ENCODE assay signal across 30 cellular contexts in the genomic region with DNA sequence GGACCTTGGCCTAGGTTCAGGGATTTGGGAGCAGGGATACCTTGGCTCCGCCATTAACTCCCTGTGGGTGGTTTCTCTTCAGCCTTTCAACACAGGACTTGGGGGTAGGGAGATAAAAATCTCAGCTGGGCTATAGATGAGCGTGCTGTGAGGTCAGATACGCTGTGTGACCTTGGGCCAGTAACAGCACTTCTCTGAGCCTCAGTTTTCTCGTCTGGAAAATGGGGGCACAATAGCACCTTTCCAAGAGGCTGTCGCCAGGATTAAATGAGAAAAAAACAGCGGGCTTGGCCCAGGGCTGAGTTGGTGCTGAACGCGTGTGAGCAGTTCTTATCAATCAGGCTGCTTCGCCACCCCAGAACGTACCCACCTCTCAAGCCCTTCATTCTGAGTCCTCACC. TPM values are rescaled to one million over a fixed set of nuclear protein-coding genes. Genes with fewer than 3 reads are reported as not detected.
DNase-seq lines count a peak whose midpoint lies in the region; ATAC-seq, FAIRE-seq and TF ChIP-seq lines count a peak whose summit lies in the region.
"Had no signal": no experiment of that assay in that cellular context is flagged by ENCODE, and none has a peak within 500 bp of the region (broad histone marks: within the 10 kb centered on the region; RNA-seq: fewer than 3 reads in every experiment).

No MANE protein-coding gene starts in this region.

- no peak for TF ChIP-seq POLR2A in K562 (conservative IDR thresholded peaks at IDR 0.05)
- no peak for TF ChIP-seq POLR2A in GM12892 (IDR thresholded peaks at IDR 0.05; ENCODE audit: low read depth, low read length)

- H3K9me3 ChIP-seq in HEK293 (ENCODE audit: control insufficient read depth, insufficient read depth, low read depth, low read length) (no peaks in the 10 kb centered on the region), K562 (replicated peaks; ENCODE audit: control insufficient read depth, insufficient read depth, low read depth, low read length) (no peaks in the 10 kb centered on the region)
- H3K9me3 ChIP-seq: BE2C, BLaER1 had no signal

- peaks cover 2% of the 10 kb centered on the region for H3K9me3 Mint-ChIP-seq in glutamatergic neuron (ENCODE audit: unreplicated experiment)
- H3K9me3 Mint-ChIP-seq: CD4-positive, alpha-beta memory T cell; CD4-positive, CD25-positive, alpha-beta regulatory T cell; CD8-positive, alpha-beta memory T cell had no signal

- H3K4me3 ChIP-seq in H7 (ENCODE audit: insufficient read depth, low read depth, low read length) (no peak overlapping the region), HEK293 (ENCODE audit: low read depth, low read length) (no peak overlapping the region), K562 (no peak overlapping the region)
- H3K4me3 ChIP-seq: BLaER1, GM12878 had no signal

- no peak overlapping the region for H2AFZ ChIP-seq in K562 (ENCODE audit: low read depth, low read length)

- CTCF ChIA-PET in HEK293 (lab: Yijun Ruan, JAX) = interaction anchor here (0.6 kb wide), 1 partner anchor 54 kb away, joined by 3 read pairs; no protein-coding TSS in a partner anchor
- CTCF ChIA-PET in K562 (lab: Yijun Ruan, JAX; ENCODE audit: low intra/inter-chr PET ratio) = no interaction called here

- H3K27ac ChIP-seq in HEK293 (ENCODE audit: extremely low read depth, low read depth, low read length) (no peak overlapping the region), K562 (ENCODE audit: extremely low read depth, low read depth, low read length) (no peak overlapping the region)
- H3K27ac ChIP-seq: BLaER1 had no signal

- no peak for TF ChIP-seq RAD21 in K562 (CRISPR knock-in tag; conservative IDR thresholded peaks at IDR 0.05 in 1 of 2, IDR thresholded peaks at IDR 0.05 in 1 of 2)

- BruUV-seq in K562 (replicated peaks; lab: Mats Ljungman, UMichigan) = no TSS peak

- FAIRE-seq in K562 (lab: Jason Lieb, UNC) (no peak), GM12892 (lab: Jason Lieb, UNC) (no peak)
- FAIRE-seq: A204.1, GM12878, GM19239 had no signal

- DNase-seq in H7 (peak; percentile 27), K562 (ENCODE audit: extremely low read depth in 1 of 4, low spot score in 3 of 4) (no peak), glutamatergic neuron (no peak), GM12892 (ENCODE audit: insufficient read length) (no peak), mucosa of gallbladder (ENCODE audit: low spot score) (no peak), NCI-H82 (lab: John Stamatoyannopoulos, UW) (no peak)
- DNase-seq: 8988T; ACHN; BE2C; C1 segment of cervical spinal cord; CD4-positive, alpha-beta memory T cell; CD4-positive, CD25-positive, alpha-beta regulatory T cell; CD8-positive, alpha-beta memory T cell; COR-L47; DMS 273 treated with DMSO at 0.1 percent for 48 hours; DMS153; DMS53; DMS79; DND-41; EL; GDM1 had no signal

- no peak for TF ChIP-seq EP300 in K562 (IDR thresholded peaks at IDR 0.05; ENCODE audit: low read length)

- H3K79me2 ChIP-seq in K562 (ENCODE audit: control insufficient read depth, insufficient read depth, low read length) = no peaks in the 10 kb centered on the region

- H3K27me3 Mint-ChIP-seq in glutamatergic neuron (ENCODE audit: unreplicated experiment) = peaks cover 2% of the 10 kb centered on the region

- H3K27ac Mint-ChIP-seq in glutamatergic neuron (ENCODE audit: unreplicated experiment) = peak overlapping the region; percentile 38
- H3K27ac Mint-ChIP-seq: CD14-positive monocyte; CD4-positive, alpha-beta memory T cell; CD4-positive, CD25-positive, alpha-beta regulatory T cell; CD8-positive, alpha-beta memory T cell had no signal

- no peak overlapping the region for H3K4me2 ChIP-seq in K562 (ENCODE audit: insufficient read depth, low read length)
- H3K4me2 ChIP-seq: BLaER1 had no signal

- H4K20me1 ChIP-seq in K562 (replicated peaks; ENCODE audit: control insufficient read depth, insufficient read depth, low read length) = 0 out of 2 replicates have a peak, but pooled peaks cover 4% of the 10 kb centered on the region
- H4K20me1 ChIP-seq: BLaER1 had no signal

- peaks cover 1% of the 10 kb centered on the region for H3K36me3 ChIP-seq in H7 (replicated peaks; ENCODE audit: control insufficient read depth, insufficient read depth, low read length)
- H3K36me3 ChIP-seq in HEK293 (ENCODE audit: control insufficient read depth in 2 of 2, insufficient read depth in 1 of 2, low read length in 2 of 2) = no peaks in the 10 kb centered on the region
- no peaks in the 10 kb centered on the region for H3K36me3 ChIP-seq in K562 (ENCODE audit: control insufficient read depth, insufficient read depth, low read length)
- H3K36me3 ChIP-seq: BE2C, BLaER1 had no signal

- peaks cover 7% of the 10 kb centered on the region for H3K4me1 Mint-ChIP-seq in glutamatergic neuron (ENCODE audit: low read depth, unreplicated experiment)
- H3K4me1 Mint-ChIP-seq: CD14-positive monocyte; CD4-positive, alpha-beta memory T cell; CD4-positive, CD25-positive, alpha-beta regulatory T cell; CD8-positive, alpha-beta memory T cell had no signal

- H3K36me3 Mint-ChIP-seq in glutamatergic neuron (ENCODE audit: unreplicated experiment) = no peaks in the 10 kb centered on the region
- H3K36me3 Mint-ChIP-seq: CD14-positive monocyte; CD4-positive, alpha-beta memory T cell; CD4-positive, CD25-positive, alpha-beta regulatory T cell; CD8-positive, alpha-beta memory T cell had no signal

- 7% methylated on average over 10 of the region's 10 CpGs for WGBS in K562 (ENCODE audit: insufficient coverage, low coverage, missing lambda C conversion rate)

- in situ Hi-C loops in K562 (cut with MboI) = no loop called here

- H3K4me1 ChIP-seq in HEK293 (ENCODE audit: control insufficient read depth, insufficient read depth, low read length) = no peaks in the 10 kb centered on the region
- no peaks in the 10 kb centered on the region; a peak in 1 of 5 replicates for H3K4me1 ChIP-seq in K562 (replicated peaks in 1 of 2; ENCODE audit: control insufficient read depth in 2 of 2, insufficient read depth in 2 of 2, low read length in 2 of 2)
- H3K4me1 ChIP-seq: BE2C had no signal

- intact Hi-C loops in K562 (cut with micrococcal nuclease) = no loop called here

- TF ChIP-seq CTCF in HEK293 (tag by site-specific recombination; IDR thresholded peaks at IDR 0.05) (no peak), K562 (IDR thresholded peaks at IDR 0.05 in 2 of 3, conservative IDR thresholded peaks at IDR 0.05 in 1 of 3; ENCODE audit: insufficient read depth in 2 of 3, low read depth in 1 of 3, low read length in 3 of 3) (no peak), glutamatergic neuron (IDR thresholded peaks at IDR 0.05; ENCODE audit: partially characterized antibody, unreplicated experiment) (no peak)

- ATAC-seq in K562 = no peak
- ATAC-seq in GM21737 (IDR thresholded peaks at IDR 0.05; ENCODE audit: unreplicated experiment) = no peak
- ATAC-seq: GM12878 had no signal

- H3K27me3 ChIP-seq in H7 (ENCODE audit: control insufficient read depth, insufficient read depth, low read length) (no peaks in the 10 kb centered on the region), K562 (ENCODE audit: control insufficient read depth in 2 of 2, insufficient read depth in 2 of 2, low read length in 2 of 2) (peaks cover 0 to 38% of the 10 kb centered on the region in 2 experiments; a peak in 3 of 5 replicates)
- H3K27me3 ChIP-seq: BE2C had no signal

- no peaks in the 10 kb centered on the region for H3K9me1 ChIP-seq in K562 (ENCODE audit: control insufficient read depth, insufficient read depth, low read length)

- no peak overlapping the region for H3K9ac ChIP-seq in K562 (ENCODE audit: insufficient read depth in 1 of 2, low read depth in 2 of 2, low read length in 2 of 2)
- H3K9ac ChIP-seq: BLaER1 had no signal

- no peak overlapping the region for H3K4me3 Mint-ChIP-seq in glutamatergic neuron (ENCODE audit: unreplicated experiment)
- H3K4me3 Mint-ChIP-seq: CD14-positive monocyte; CD4-positive, alpha-beta memory T cell; CD4-positive, CD25-positive, alpha-beta regulatory T cell; CD8-positive, alpha-beta memory T cell had no signal

- POLR2A ChIA-PET in HEK293 (lab: Yijun Ruan, JAX) = no interaction called here
- POLR2A ChIA-PET in K562 (lab: Yijun Ruan, JAX) = no interaction called here

RNA-seq across cellular contexts. Expression of a gene that starts 17.6 kb away (rescaled TPM):
- 2.5 and 3.7 TPM in 2 replicates for total RNA-seq in H7 (2014; rRNA removed; shearing (Covaris generic))
- not detected in 2 replicates for total RNA-seq in K562 (2011; cell fraction: chromatin; rRNA removed; ENCODE audit: low replicate concordance)
- total RNA-seq in K562 (2011; cell fraction: nucleolus; rRNA removed) = 0.13 TPM in 1 of 2 replicates, not detected in the other
- not detected in 2 replicates for total RNA-seq in K562 (2011; cell fraction: nucleoplasm; rRNA removed)
- total RNA-seq in K562 (2014; rRNA removed) (not detected in 2 replicates), K562 (2014; rRNA removed; fragmentation: Illumina TruSeq; extraction: Trizol) (not detected in 2 replicates), K562 (2015; rRNA removed; fragmentation: Illumina TruSeq; extraction: Trizol) (not detected in 2 replicates), K562 (2021) (not detected in 2 replicates), glutamatergic neuron (ENCODE audit: unreplicated experiment) (19.0 TPM), mucosa of gallbladder (0.14 TPM)
- polyA plus RNA-seq in K562 (2011; rRNA removed) (not detected in 2 replicates), K562 (2014; fragmentation: Illumina TruSeq; extraction: Trizol) (not detected in 2 replicates), K562 (2014; fragmentation: Nextera tagmentation; extraction: Ambion mirVana) (not detected), K562 (2014; rRNA removed) (not detected in 2 replicates)
- polyA plus RNA-seq in K562 (2011; cell fraction: cytosol; rRNA removed) = not detected in 2 replicates
- not detected in 2 replicates for polyA plus RNA-seq in K562 (2011; cell fraction: nucleus; rRNA removed)
- not detected in 2 replicates for polyA plus RNA-seq in K562 (2012)
- polyA minus RNA-seq in K562 (2011; rRNA and poly(A)+ RNA removed) = not detected in 2 replicates
- polyA minus RNA-seq in K562 (2011; cell fraction: cytosol; rRNA and poly(A)+ RNA removed) = not detected in 2 replicates
- polyA minus RNA-seq in K562 (2011; cell fraction: nucleus; rRNA and poly(A)+ RNA removed) = not detected in 2 replicates
- not detected for polyA plus RNA-seq in GM12892 (2012; ENCODE audit: missing spikeins)
- total RNA-seq: Daoy, GM12878 had no signal
- polyA plus RNA-seq: AG04450; CD14-positive monocyte; CD4-positive, alpha-beta memory T cell; CD4-positive, CD25-positive, alpha-beta regulatory T cell; CD8-positive, alpha-beta memory T cell; GM12878 had no signal

RNA-seq across cellular contexts. Expression of a gene that starts 20.2 kb away (rescaled TPM):
- total RNA-seq in H7 (2014; rRNA removed; shearing (Covaris generic)) = 131 and 148 TPM in 2 replicates
- 95.4 and 344 TPM in 2 replicates for total RNA-seq in K562 (2011; cell fraction: chromatin; rRNA removed; ENCODE audit: low replicate concordance)
- 211 and 238 TPM in 2 replicates for total RNA-seq in K562 (2011; cell fraction: nucleolus; rRNA removed)
- 98.1 and 116 TPM in 2 replicates for total RNA-seq in K562 (2011; cell fraction: nucleoplasm; rRNA removed)
- total RNA-seq in K562 (2014; rRNA removed) = 63.0 and 94.0 TPM in 2 replicates
- total RNA-seq in K562 (2014; rRNA removed; fragmentation: Illumina TruSeq; extraction: Trizol) = 13.7 and 21.2 TPM in 2 replicates
- 33.2 and 34.8 TPM in 2 replicates for total RNA-seq in K562 (2015; rRNA removed; fragmentation: Illumina TruSeq; extraction: Trizol)
- 126 and 140 TPM in 2 replicates for total RNA-seq in K562 (2021)
- polyA plus RNA-seq in K562 (2011; rRNA removed) = 15.3 and 40.1 TPM in 2 replicates
- 15.5 and 39.0 TPM in 2 replicates for polyA plus RNA-seq in K562 (2011; cell fraction: cytosol; rRNA removed)
- polyA plus RNA-seq in K562 (2011; cell fraction: nucleus; rRNA removed) = 204 and 334 TPM in 2 replicates
- 52.7 and 74.7 TPM in 2 replicates for polyA plus RNA-seq in K562 (2012)
- 71.2 and 88.2 TPM in 2 replicates for polyA plus RNA-seq in K562 (2014; fragmentation: Illumina TruSeq; extraction: Trizol)
- polyA plus RNA-seq in K562 (2014; fragmentation: Nextera tagmentation; extraction: Ambion mirVana) = under 1 TPM; 0.21 to 0.25 TPM
- polyA plus RNA-seq in K562 (2014; rRNA removed) = 72.8 and 73.4 TPM in 2 replicates
- 12.6 and 14.7 TPM in 2 replicates for polyA minus RNA-seq in K562 (2011; rRNA and poly(A)+ RNA removed)
- polyA minus RNA-seq in K562 (2011; cell fraction: cytosol; rRNA and poly(A)+ RNA removed) = 49.7 and 59.2 TPM in 2 replicates
- polyA minus RNA-seq in K562 (2011; cell fraction: nucleus; rRNA and poly(A)+ RNA removed) = 57.4 and 59.4 TPM in 2 replicates
- 39.1 TPM for total RNA-seq in glutamatergic neuron (ENCODE audit: unreplicated experiment)
- polyA plus RNA-seq in GM12892 (2012; ENCODE audit: missing spikeins) = 27.1 TPM
- total RNA-seq in mucosa of gallbladder = 87.4 TPM
